1 cellular context compared by ENCODE assay signal in the genomic region with DNA sequence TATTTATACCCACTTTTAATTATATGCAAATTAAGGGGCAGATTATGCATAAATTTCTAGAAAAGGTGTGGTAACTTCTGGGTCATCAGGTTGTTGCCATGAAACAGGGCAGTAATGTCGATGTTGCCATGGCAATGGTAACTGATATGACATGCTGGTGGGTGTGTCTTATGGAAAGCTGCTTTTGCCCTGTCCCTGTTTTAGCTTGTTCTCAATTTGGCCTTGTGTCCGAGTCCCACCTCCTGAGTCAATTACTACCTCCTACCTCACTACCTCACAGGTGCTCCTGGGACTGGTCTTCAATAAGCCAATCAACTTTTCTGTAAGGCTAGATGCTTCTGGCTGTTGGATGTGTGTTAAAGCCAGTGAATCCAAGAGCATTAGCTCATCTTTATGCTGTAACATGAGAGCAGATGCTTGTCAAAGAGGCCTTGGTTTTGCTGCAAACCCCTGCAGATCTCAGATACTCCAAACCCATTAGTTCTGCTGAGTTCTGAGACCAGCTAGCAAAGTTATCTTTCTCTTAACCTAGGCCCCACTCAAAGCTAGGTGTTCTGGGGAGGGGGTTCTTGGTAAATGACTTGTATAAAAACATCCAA.
TF ChIP-seq lines count a peak whose summit lies in the region.

No MANE protein-coding gene starts in this region.

TF ChIP-seq in H1, 55 proteins besides CTCF, POLR2A, EP300 and RAD21:
- TF ChIP-seq, protein P1, sequence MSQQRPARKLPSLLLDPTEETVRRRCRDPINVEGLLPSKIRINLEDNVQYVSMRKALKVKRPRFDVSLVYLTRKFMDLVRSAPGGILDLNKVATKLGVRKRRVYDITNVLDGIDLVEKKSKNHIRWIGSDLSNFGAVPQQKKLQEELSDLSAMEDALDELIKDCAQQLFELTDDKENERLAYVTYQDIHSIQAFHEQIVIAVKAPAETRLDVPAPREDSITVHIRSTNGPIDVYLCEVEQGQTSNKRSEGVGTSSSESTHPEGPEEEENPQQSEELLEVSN (IDR thresholded peaks at IDR 0.05) = no peak
- TF ChIP-seq TAF7 (optimal IDR thresholded peaks at IDR 0.05; ENCODE audit: borderline replicate concordance, low read depth, low read length) (no peak), MAFK (IDR thresholded peaks at IDR 0.05; ENCODE audit: low read depth, low read length) (no peak), ASH2L (IDR thresholded peaks at IDR 0.05; ENCODE audit: low read length) (no peak), SRF (IDR thresholded peaks at IDR 0.05; ENCODE audit: low read depth, low read length) (no peak), TBP (IDR thresholded peaks at IDR 0.05; ENCODE audit: low read depth, low read length) (no peak), KDM1A (IDR thresholded peaks at IDR 0.05; ENCODE audit: borderline replicate concordance, low read length) (no peak), TAF1 (IDR thresholded peaks at IDR 0.05; ENCODE audit: low read depth, low read length) (no peak), RXRA (IDR thresholded peaks at IDR 0.05; ENCODE audit: insufficient read depth, low read depth, low read length) (no peak), EGR1 (IDR thresholded peaks at IDR 0.05; ENCODE audit: borderline replicate concordance, low read depth, low read length) (no peak), CHD1 (IDR thresholded peaks at IDR 0.05; ENCODE audit: low read depth, low read length) (no peak)
- TF ChIP-seq, protein P2, sequence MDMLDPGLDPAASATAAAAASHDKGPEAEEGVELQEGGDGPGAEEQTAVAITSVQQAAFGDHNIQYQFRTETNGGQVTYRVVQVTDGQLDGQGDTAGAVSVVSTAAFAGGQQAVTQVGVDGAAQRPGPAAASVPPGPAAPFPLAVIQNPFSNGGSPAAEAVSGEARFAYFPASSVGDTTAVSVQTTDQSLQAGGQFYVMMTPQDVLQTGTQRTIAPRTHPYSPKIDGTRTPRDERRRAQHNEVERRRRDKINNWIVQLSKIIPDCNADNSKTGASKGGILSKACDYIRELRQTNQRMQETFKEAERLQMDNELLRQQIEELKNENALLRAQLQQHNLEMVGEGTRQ (IDR thresholded peaks at IDR 0.05; ENCODE audit: low read length) = no peak
